Comparison of ENCODE assay signal across 1 cellular context in genomic region chr6:56400273-56400672, GRCh38.
TF ChIP-seq lines count a peak whose summit lies in the region.

No MANE protein-coding gene starts in this region.

TF ChIP-seq in H1, 55 proteins besides CTCF, POLR2A, EP300 and RAD21 (continued from another document):
- TF ChIP-seq ATF3 (IDR thresholded peaks at IDR 0.05; ENCODE audit: insufficient read depth, low read depth, low read length) (no peak), TBP (IDR thresholded peaks at IDR 0.05; ENCODE audit: low read depth, low read length) (no peak)
TF ChIP-seq in H1: peak in this region for 0.
